ENCODE assay signal across 25 cellular contexts in genomic region chr5:164383662-164384061, GRCh38.
"Had no signal": no experiment of that assay in that cellular context is flagged by ENCODE, and none has a peak within 500 bp of the region (broad histone marks: within the 10 kb centered on the region; RNA-seq: fewer than 3 reads in every experiment).

No MANE protein-coding gene starts in this region.

- H3K36me3 ChIP-seq: neural progenitor cell, ovary, right lobe of liver, sigmoid colon, suprapubic skin, tibial artery, transverse colon, upper lobe of right lung had no signal

- H3K9me3 ChIP-seq: ovary, right lobe of liver, testis, upper lobe of right lung, uterus had no signal

- H3K4me3 ChIP-seq: neural progenitor cell, ovary, psoas muscle, right lobe of liver, sigmoid colon, suprapubic skin, testis, tibial artery, transverse colon, upper lobe of right lung, uterus had no signal

- H3K4me1 ChIP-seq: neural progenitor cell, parathyroid adenoma, psoas muscle, right lobe of liver, sigmoid colon, suprapubic skin, testis, tibial artery, transverse colon, upper lobe of right lung, uterus had no signal

- DNase-seq: natural killer cell; occipital lobe; ovary; posterior cingulate gyrus; psoas muscle; right cardiac atrium; right lobe of liver; sigmoid colon; small intestine; stimulated activated CD4-positive, alpha-beta T cell treated with anti-CD3 and anti-CD28 coated beads, Interleukin-15, amount 100 ng/mL, for 24 hours; stimulated activated CD4-positive, alpha-beta T cell treated with anti-CD3 and anti-CD28 coated beads, Interleukin-2, amount 100 ng/mL, for 24 hours; stimulated activated CD4-positive, alpha-beta T cell treated with anti-CD3 and anti-CD28 coated beads, Interleukin-2, amount 100 ng/mL, for 48 hours; stimulated activated CD4-positive, alpha-beta T cell treated with anti-CD3 and anti-CD28 coated beads, Interleukin-4, amount 100 ng/mL, for 24 hours; stimulated activated naive B cell treated with anti-CD40 and anti-IgM and Interleukin-4, amounts not matched to agents 10 μg/mL and 1 μg/mL and 100 μg/mL, for 72 hours; stimulated activated naive CD4-positive, alpha-beta T cell treated with Interleukin-2 at 50 U/mL for 16 hours; substantia nigra; testis; tibial artery; transverse colon; upper lobe of right lung; uterus had no signal

- ATAC-seq: natural killer cell; psoas muscle; right cardiac atrium; right lobe of liver; stimulated activated effector memory CD8-positive, alpha-beta T cell treated with anti-CD3 and anti-CD28 coated beads, Interleukin-12 subunit alpha, Interleukin-12 subunit beta, amount 100 ng/mL, for 72 hours; stimulated activated naive B cell treated with anti-CD40 and anti-IgM and Interleukin-4, amounts not matched to agents 10 μg/mL and 1 μg/mL and 100 μg/mL, for 72 hours; upper lobe of right lung had no signal

- H3K27ac ChIP-seq: neural progenitor cell, ovary, parathyroid adenoma, psoas muscle, right lobe of liver, sigmoid colon, suprapubic skin, testis, tibial artery, transverse colon, upper lobe of right lung, uterus had no signal

- FAIRE-seq: small intestine had no signal

- H3K27me3 ChIP-seq: neural progenitor cell, ovary, right lobe of liver, sigmoid colon, suprapubic skin, testis, tibial artery, transverse colon, upper lobe of right lung, uterus had no signal
